In genomic region chr19:41994521-41994971, GRCh38 we compare ENCODE assay signal across 1 cellular context.
TF ChIP-seq lines count a peak whose summit lies in the region.

No MANE protein-coding gene starts in this region.

TF ChIP-seq in H1, 55 proteins besides CTCF, POLR2A, EP300 and RAD21 (continued from another document):
- TF ChIP-seq ATF2 (IDR thresholded peaks at IDR 0.05; ENCODE audit: low read length) (no peak), ZNF274 (IDR thresholded peaks at IDR 0.05; ENCODE audit: borderline replicate concordance, extremely low read depth, low read length) (no peak), SIRT6 (IDR thresholded peaks at IDR 0.05; ENCODE audit: low read length) (no peak), PHF8 (conservative IDR thresholded peaks at IDR 0.05; ENCODE audit: low read depth, low read length) (no peak)
TF ChIP-seq in H1: peak in this region for 0.
